In the genomic region with DNA sequence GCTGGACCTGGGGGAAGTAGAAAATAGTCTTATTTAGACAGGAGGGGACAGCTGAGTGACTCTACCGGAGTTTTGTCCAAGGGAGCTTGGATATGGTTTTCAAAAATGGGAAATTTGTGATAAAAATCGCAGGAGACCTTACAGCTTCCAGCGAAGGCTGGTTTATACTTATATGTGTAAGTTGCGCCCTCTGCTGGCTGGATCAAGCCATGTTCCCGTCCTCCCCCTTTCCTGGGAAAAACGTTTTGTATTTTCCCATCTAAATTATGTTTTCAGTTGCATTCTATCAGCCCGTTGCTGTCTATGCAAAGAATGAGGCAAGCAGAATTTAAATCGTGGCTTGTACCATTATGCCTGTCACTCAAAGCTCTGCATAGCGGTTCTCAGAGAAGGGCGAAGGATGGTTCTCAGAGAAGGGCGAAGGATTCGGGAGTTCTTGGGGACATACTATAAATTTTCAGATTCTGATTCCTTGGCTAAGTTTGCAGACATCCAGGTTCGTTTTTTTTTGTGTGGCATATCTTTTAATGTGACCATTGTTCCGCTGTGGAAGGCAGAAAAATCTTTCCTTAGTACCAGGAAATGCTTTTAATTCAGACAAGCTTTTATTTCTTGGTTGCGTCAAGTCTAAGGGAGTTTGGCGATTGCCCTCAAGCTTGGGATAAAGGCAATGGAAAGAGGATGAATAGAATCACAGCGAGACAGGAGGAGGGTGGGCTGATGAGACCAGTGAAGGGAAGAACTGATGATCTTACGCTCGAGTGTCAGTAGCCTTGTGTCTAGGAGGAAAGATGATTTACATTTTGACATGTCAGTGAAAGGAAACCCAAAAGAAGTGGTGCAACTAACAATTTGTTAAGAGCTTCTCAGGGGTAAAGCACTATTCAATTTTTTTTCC, we compare ENCODE assay signal across 8 cellular contexts.
DNase-seq lines count a peak whose midpoint lies in the region; ATAC-seq, FAIRE-seq and TF ChIP-seq lines count a peak whose summit lies in the region.

No MANE protein-coding gene starts in this region.

- peak; percentile 47 to 68 (median 67) for TF ChIP-seq CTCF in K562 (IDR thresholded peaks at IDR 0.05 in 2 of 3, conservative IDR thresholded peaks at IDR 0.05 in 1 of 3; ENCODE audit: insufficient read depth in 2 of 3, low read depth in 1 of 3, low read length in 3 of 3)

- in situ Hi-C loops in G401 (cut with HindIII; ENCODE audit: low sequenced_read_pairs) (no loop called here), K562 (cut with MboI) (loop anchor here (10.0 kb wide), 2 partner anchors 109 to 739 kb away; no protein-coding TSS in a partner anchor)

- TF ChIP-seq EP300 in K562 (IDR thresholded peaks at IDR 0.05; ENCODE audit: low read length) = no peak

- H3K4me3 ChIP-seq in Jurkat, Clone E6-1 (ENCODE audit: low read length) = no peak overlapping the region
- no peak overlapping the region for H3K4me3 ChIP-seq in K562

- no peak overlapping the region for H3K4me2 ChIP-seq in K562 (ENCODE audit: insufficient read depth, low read length)

- ATAC-seq in K562 (peak; percentile 82), HG02981 (IDR thresholded peaks at IDR 0.05; ENCODE audit: unreplicated experiment) (no peak), HG03460 (IDR thresholded peaks at IDR 0.05; ENCODE audit: unreplicated experiment) (no peak)

- no peak overlapping the region for H2AFZ ChIP-seq in K562 (ENCODE audit: low read depth, low read length)

- intact Hi-C loops in K562 (cut with micrococcal nuclease) = loop anchor here (1.0 to 10.0 kb wide), 5 partner anchors 109 to 749 kb away; no protein-coding TSS in a partner anchor

- BruUV-seq in K562 (replicated peaks; lab: Mats Ljungman, UMichigan) = no TSS peak

- H4K20me1 ChIP-seq in K562 (replicated peaks; ENCODE audit: control insufficient read depth, insufficient read depth, low read length) = no peaks in the 10 kb centered on the region

- H3K79me2 ChIP-seq in K562 (ENCODE audit: control insufficient read depth, insufficient read depth, low read length) = no peaks in the 10 kb centered on the region

- H3K9ac ChIP-seq in K562 (ENCODE audit: insufficient read depth in 1 of 2, low read depth in 2 of 2, low read length in 2 of 2) = no peak overlapping the region

- H3K27me3 ChIP-seq in K562 (ENCODE audit: control insufficient read depth in 2 of 2, insufficient read depth in 2 of 2, low read length in 2 of 2) = no peaks in the 10 kb centered on the region

- no peak for TF ChIP-seq POLR2A in K562 (conservative IDR thresholded peaks at IDR 0.05)

- H3K4me1 ChIP-seq in K562 (replicated peaks in 1 of 2; ENCODE audit: control insufficient read depth in 2 of 2, insufficient read depth in 2 of 2, low read length in 2 of 2) = no peaks in the 10 kb centered on the region

- H3K27ac ChIP-seq in K562 (ENCODE audit: extremely low read depth, low read depth, low read length) = no peak overlapping the region

- H3K9me1 ChIP-seq in K562 (ENCODE audit: control insufficient read depth, insufficient read depth, low read length) = no peaks in the 10 kb centered on the region

- 25% methylated on average over 17 of the region's 19 CpGs for WGBS in K562 (ENCODE audit: insufficient coverage, low coverage, missing lambda C conversion rate)

- DNase-seq in G401 (ENCODE audit: low spot score) = peak; percentile 68
- peak; percentile 18 for DNase-seq in Jurkat, Clone E6-1 (ENCODE audit: low read depth, low spot score)
- peak; percentile 11 for DNase-seq in SKM-1 (lab: John Stamatoyannopoulos, UW; ENCODE audit: unreplicated experiment)
- DNase-seq in K562 (ENCODE audit: extremely low read depth in 1 of 4, low spot score in 3 of 4) = peak; percentile 23 to 58 (median 47)
- peak; percentile 64 for DNase-seq in iPS-NIHi7 (ENCODE audit: extremely low spot score)
- DNase-seq in smooth muscle cell of the brain vasculature (ENCODE audit: low read depth, low spot score) = peak; percentile 41

- H3K36me3 ChIP-seq in K562 (ENCODE audit: control insufficient read depth, insufficient read depth, low read length) = no peaks in the 10 kb centered on the region

- POLR2A ChIA-PET in K562 (lab: Yijun Ruan, JAX) = interaction anchor here (0.6 to 1.3 kb wide), 2 partner anchors 33 to 748 kb away, joined by 3 to 4 read pairs; no protein-coding TSS in a partner anchor

- CTCF ChIA-PET in K562 (lab: Yijun Ruan, JAX; ENCODE audit: low intra/inter-chr PET ratio) = interaction anchor here (1.4 to 1.8 kb wide), 3 partner anchors 109 to 392 kb away, joined by 3 to 7 read pairs (median 6); no protein-coding TSS in a partner anchor

- TF ChIP-seq RAD21 in K562 (CRISPR knock-in tag; conservative IDR thresholded peaks at IDR 0.05 in 1 of 2, IDR thresholded peaks at IDR 0.05 in 1 of 2) = peak; percentile 68 to 76

- H3K9me3 ChIP-seq in K562 (replicated peaks; ENCODE audit: control insufficient read depth, insufficient read depth, low read depth, low read length) = no peaks in the 10 kb centered on the region

- peak; percentile 56 for FAIRE-seq in K562 (lab: Jason Lieb, UNC)

TF ChIP-seq in K562, 482 proteins besides CTCF, POLR2A, EP300 and RAD21:
- TF ChIP-seq KLF10 (CRISPR knock-in tag; IDR thresholded peaks at IDR 0.05) (no peak), SMC3 (conservative IDR thresholded peaks at IDR 0.05; ENCODE audit: insufficient read depth, low read depth, low read length) (peak; percentile 47)
- TF ChIP-seq, protein P1, sequence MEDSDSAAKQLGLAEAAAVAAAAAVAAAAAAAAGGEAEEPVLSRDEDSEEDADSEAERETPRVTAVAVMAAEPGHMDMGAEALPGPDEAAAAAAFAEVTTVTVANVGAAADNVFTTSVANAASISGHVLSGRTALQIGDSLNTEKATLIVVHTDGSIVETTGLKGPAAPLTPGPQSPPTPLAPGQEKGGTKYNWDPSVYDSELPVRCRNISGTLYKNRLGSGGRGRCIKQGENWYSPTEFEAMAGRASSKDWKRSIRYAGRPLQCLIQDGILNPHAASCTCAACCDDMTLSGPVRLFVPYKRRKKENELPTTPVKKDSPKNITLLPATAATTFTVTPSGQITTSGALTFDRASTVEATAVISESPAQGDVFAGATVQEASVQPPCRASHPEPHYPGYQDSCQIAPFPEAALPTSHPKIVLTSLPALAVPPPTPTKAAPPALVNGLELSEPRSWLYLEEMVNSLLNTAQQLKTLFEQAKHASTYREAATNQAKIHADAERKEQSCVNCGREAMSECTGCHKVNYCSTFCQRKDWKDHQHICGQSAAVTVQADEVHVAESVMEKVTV (CRISPR knock-in tag; IDR thresholded peaks at IDR 0.05) = 0 out of 2 replicates have a peak, but pooled peaks have one; percentile 27

Comparison
In these comparisons a context has a peak if more than half of its experiments do, and no peak if none do; other contexts are left out.
1. DNase-seq: peak in every context shown above with its lines; median percentile 68 in G401; 64 in iPS-NIHi7; 47 in K562; 41 in smooth muscle cell of the brain vasculature; 18 in Jurkat, Clone E6-1; 11 in SKM-1.